Comparison of ENCODE assay signal across 7 cellular contexts in genomic region chr11:68639322-68639721, GRCh38. TPM values are rescaled to one million over a fixed set of nuclear protein-coding genes. Genes with fewer than 3 reads are reported as not detected.
"Had no signal": no experiment of that assay in that cellular context is flagged by ENCODE, and none has a peak within 500 bp of the region (broad histone marks: within the 10 kb centered on the region; RNA-seq: fewer than 3 reads in every experiment).

No MANE protein-coding gene starts in this region.

RNA-seq across cellular contexts. Expression of gene GAL, which starts 45.0 kb away (rescaled TPM):
- total RNA-seq: activated B cell treated with CpG ODN at 0.5 μM for 24 hours; activated CD4-positive, alpha-beta memory T cell treated with anti-CD3 and anti-CD28 coated beads, Interleukin-2, amount 10 ng/mL, durations not matched to agents 7 days and 5 days; activated CD4-positive, alpha-beta T cell treated with anti-CD3 and anti-CD28 coated beads, Interleukin-2, amount 10 ng/mL, durations not matched to agents 7 days and 5 days; activated CD8-positive, alpha-beta memory T cell treated with anti-CD3 and anti-CD28 coated beads, Interleukin-2, amount 10 ng/mL, durations not matched to agents 7 days and 5 days; activated CD8-positive, alpha-beta T cell treated with anti-CD3 and anti-CD28 coated beads, Interleukin-2, amount 10 ng/mL, durations not matched to agents 7 days and 5 days; T-helper 17 cell; T-helper 2 cell treated with Interferon-gamma antibody and Interleukin-4, amounts not matched to agents 100 ng/mL and 5 ng/mL, for 36 hours had no signal
